In the genomic region with DNA sequence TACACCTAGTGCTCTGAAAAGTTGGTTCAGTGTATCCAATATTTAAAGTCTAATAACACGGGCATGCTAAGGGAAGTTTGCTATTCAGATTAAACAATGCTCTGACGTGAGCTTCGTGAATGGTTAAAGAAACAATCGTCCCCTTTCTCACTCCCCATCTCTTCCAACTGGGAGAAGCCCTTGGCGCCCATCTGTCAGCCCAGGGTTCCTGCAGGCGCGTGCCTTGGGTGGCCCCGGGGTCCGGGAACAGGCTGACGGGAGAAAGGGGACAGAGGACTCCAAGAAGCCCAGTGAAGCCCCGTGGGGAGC, we compare ENCODE assay signal across 8 cellular contexts. TPM values are rescaled to one million over a fixed set of nuclear protein-coding genes. Genes with fewer than 3 reads are reported as not detected.
DNase-seq lines count a peak whose midpoint lies in the region; ATAC-seq and TF ChIP-seq lines count a peak whose summit lies in the region.

No MANE protein-coding gene starts in this region.

- peak; percentile 12 for ATAC-seq in GM21390 (IDR thresholded peaks at IDR 0.05; ENCODE audit: unreplicated experiment)
- no peak for ATAC-seq in HG03520 (IDR thresholded peaks at IDR 0.05; ENCODE audit: unreplicated experiment)

- peak in 1 of 4 donors; percentile 17 for TF ChIP-seq POLR2A in esophagus squamous epithelium (IDR thresholded peaks at IDR 0.05)

- H3K4me3 ChIP-seq in esophagus squamous epithelium (peak overlapping the region; percentile 61 to 84 (median 72)), rectal smooth muscle tissue (ENCODE audit: low read length) (peak overlapping the region; percentile 83)

- no peak for TF ChIP-seq CTCF in esophagus squamous epithelium (IDR thresholded peaks at IDR 0.05)

- DNase-seq in RKO (ENCODE audit: low spot score) = peak; percentile 27
- DNase-seq in esophagus squamous epithelium (lab: John Stamatoyannopoulos, UW) = no peak
- DNase-seq in SKM-1 (lab: John Stamatoyannopoulos, UW; ENCODE audit: unreplicated experiment) = no peak
- no peak for DNase-seq in NCI-H1417 (lab: John Stamatoyannopoulos, UW)
- DNase-seq in SK-N-DZ (ENCODE audit: low spot score) = no peak

- 0% methylated on average over 5 of the region's 11 CpGs for WGBS in esophagus squamous epithelium, 2 donors

- H3K4me1 ChIP-seq in esophagus squamous epithelium (peaks cover 5 to 36% (median 9%) of the 10 kb centered on the region in 3 donors), rectal smooth muscle tissue (ENCODE audit: control insufficient read depth, insufficient read depth, low read length) (peaks cover 8% of the 10 kb centered on the region)

- H3K36me3 ChIP-seq in esophagus squamous epithelium (no peaks in the 10 kb centered on the region), rectal smooth muscle tissue (ENCODE audit: control insufficient read depth, insufficient read depth, low read length) (no peaks in the 10 kb centered on the region)

- no peaks in the 10 kb centered on the region for H3K9me3 ChIP-seq in esophagus squamous epithelium

- H3K27me3 ChIP-seq in esophagus squamous epithelium = no peaks in the 10 kb centered on the region
- no peaks in the 10 kb centered on the region for H3K27me3 ChIP-seq in rectal smooth muscle tissue (ENCODE audit: control insufficient read depth, insufficient read depth, low read length)

- intact Hi-C loops in esophagus squamous epithelium (cut with DNase I) = loop anchor here (10.0 kb wide), 1 partner anchor 163 kb away; no protein-coding TSS in a partner anchor

- H3K27ac ChIP-seq in esophagus squamous epithelium (peak overlapping the region; percentile 83 to 93 (median 88)), rectal smooth muscle tissue (ENCODE audit: low read depth, low read length) (peak overlapping the region; percentile 83)

- H3K9ac ChIP-seq in rectal smooth muscle tissue (ENCODE audit: low read length) = peak overlapping the region; percentile 58

RNA-seq across cellular contexts. Expression of gene SEC22C, which starts 0.4 kb away (rescaled TPM):
- total RNA-seq in esophagus squamous epithelium = 10 to 100 TPM in 3 of 4 donors, 1 to 10 TPM in 1; 8.8 to 38.5 (median 26.2) TPM
- polyA plus RNA-seq in SK-N-DZ (2014; cell fraction: cytosol; rRNA removed) = 41.0 and 48.4 TPM in 2 replicates
- 26.8 and 32.7 TPM in 2 replicates for polyA plus RNA-seq in SK-N-DZ (2014; cell fraction: nucleus; rRNA removed)

RNA-seq across cellular contexts. Expression of gene SS18L2, which starts 9.3 kb away (rescaled TPM):
- total RNA-seq in esophagus squamous epithelium = 10 to 100 TPM; 11.4 to 23.5 (median 20.5) TPM
- 38.6 and 38.8 TPM in 2 replicates for polyA plus RNA-seq in SK-N-DZ (2014; cell fraction: cytosol; rRNA removed)
- polyA plus RNA-seq in SK-N-DZ (2014; cell fraction: nucleus; rRNA removed) = 25.7 and 37.1 TPM in 2 replicates

RNA-seq across cellular contexts. Expression of gene NKTR, which starts 19.1 kb away (rescaled TPM):
- total RNA-seq in esophagus squamous epithelium = 100 to 1,000 TPM in 1 of 4 donors, 10 to 100 TPM in 3; 18.0 to 112 (median 50.7) TPM
- polyA plus RNA-seq in SK-N-DZ (2014; cell fraction: cytosol; rRNA removed) = 18.0 and 31.5 TPM in 2 replicates
- 131 and 159 TPM in 2 replicates for polyA plus RNA-seq in SK-N-DZ (2014; cell fraction: nucleus; rRNA removed)
